23 cellular contexts compared by ENCODE assay signal in the genomic region with DNA sequence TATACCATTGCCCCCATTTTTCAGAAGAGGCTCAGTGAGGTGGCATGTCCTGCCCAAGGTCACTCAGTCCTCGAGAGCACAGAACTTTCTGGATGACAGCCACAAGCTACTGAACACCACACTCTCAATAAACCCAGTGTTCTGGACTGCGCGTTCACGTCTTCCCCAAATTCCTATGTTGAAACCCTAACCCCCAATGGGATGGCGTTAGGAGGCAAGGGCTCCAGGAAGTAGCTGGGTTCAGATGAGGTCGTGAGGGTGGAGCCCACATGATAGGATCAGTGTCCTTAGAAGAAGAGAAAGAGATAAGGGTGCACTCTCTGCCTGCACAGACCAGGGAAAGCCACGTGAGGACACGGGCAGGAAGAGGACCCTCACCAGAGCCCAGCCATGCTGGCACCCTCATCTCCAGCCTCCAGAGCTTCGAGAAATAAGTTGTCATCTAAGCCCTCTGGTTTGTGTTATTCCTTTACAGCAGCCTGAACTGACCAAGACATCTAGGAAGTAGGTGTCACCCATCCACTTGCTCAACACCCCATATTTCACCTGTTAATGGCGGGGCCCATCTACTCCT.
A peak's percentile ranks its signal among the peaks of the same experiment; 100 is the strongest.
DNase-seq lines count a peak whose midpoint lies in the region; ATAC-seq and TF ChIP-seq lines count a peak whose summit lies in the region.
"Had no signal": no experiment of that assay in that cellular context is flagged by ENCODE, and none has a peak within 500 bp of the region (broad histone marks: within the 10 kb centered on the region; RNA-seq: fewer than 3 reads in every experiment).

No MANE protein-coding gene starts in this region.

- CTCF ChIA-PET in RWPE1 (lab: Yijun Ruan, JAX), result interaction anchor here (1.7 kb wide), 1 partner anchor 10 kb away, joined by 5 read pairs; no protein-coding TSS in a partner anchor

- H3K9me3 Mint-ChIP-seq in stimulated activated memory B cell treated with anti-CD40 and anti-IgM and Interleukin-4, amounts not matched to agents 10 μg/mL and 1 μg/mL and 100 μg/mL, for 72 hours, result no peaks in the 10 kb centered on the region
- H3K9me3 Mint-ChIP-seq: activated CD4-positive, alpha-beta T cell treated with anti-CD3 and anti-CD28 coated beads, Interleukin-2, amount 10 ng/mL, durations not matched to agents 24 days and 14 days; naive B cell had no signal

- H3K36me3 ChIP-seq in left ventricle myocardium inferior, result no peaks in the 10 kb centered on the region
- no peaks in the 10 kb centered on the region for H3K36me3 ChIP-seq in colonic mucosa
- H3K36me3 ChIP-seq: BE2C, left lung, SJCRH30, transverse colon had no signal

- H3K36me3 Mint-ChIP-seq in stimulated activated memory B cell treated with anti-CD40 and anti-IgM and Interleukin-4, amounts not matched to agents 10 μg/mL and 1 μg/mL and 100 μg/mL, for 72 hours, result no peaks in the 10 kb centered on the region

- H3K27ac ChIP-seq in left ventricle myocardium inferior (replicated peaks) (no peak overlapping the region), RWPE1 (peak overlapping the region; percentile 88), colonic mucosa (no peak overlapping the region)
- H3K27ac ChIP-seq: left lung, SJCRH30, transverse colon had no signal

- H3K4me1 ChIP-seq in left ventricle myocardium inferior, result peaks cover 40% of the 10 kb centered on the region
- no peaks in the 10 kb centered on the region for H3K4me1 ChIP-seq in colonic mucosa
- H3K4me1 ChIP-seq: SJCRH30 had no signal

- H3K4me1 Mint-ChIP-seq in stimulated activated memory B cell treated with anti-CD40 and anti-IgM and Interleukin-4, amounts not matched to agents 10 μg/mL and 1 μg/mL and 100 μg/mL, for 72 hours, result peaks cover 23% of the 10 kb centered on the region

- ATAC-seq in Right ventricle myocardium superior (ENCODE audit: poor library complexity), result peak; percentile 28
- ATAC-seq in stimulated activated memory B cell treated with anti-CD40 and anti-IgM and Interleukin-4, amounts not matched to agents 10 μg/mL and 1 μg/mL and 100 μg/mL, for 72 hours, result no peak
- ATAC-seq: left lung, Panc1 had no signal

- DNase-seq in Right ventricle myocardium superior (no peak), left ventricle myocardium inferior (no peak), RWPE1 (ENCODE audit: low spot score) (no peak), erythroblast (lab: John Stamatoyannopoulos, UW) (peak; percentile 44 to 70), colonic mucosa (no peak)
- no peak for DNase-seq in activated naive CD4-positive, alpha-beta T cell (lab: John Stamatoyannopoulos, UW)
- no peak for DNase-seq in activated CD4-positive, CD25-positive, alpha-beta regulatory T cell (lab: John Stamatoyannopoulos, UW)
- DNase-seq: ACHN; activated CD4-positive, alpha-beta T cell treated with anti-CD3 and anti-CD28 coated beads, Interleukin-2, amount 10 ng/mL, durations not matched to agents 24 days and 14 days; activated naive CD4-positive, alpha-beta T cell treated with anti-CD3 and anti-CD28 coated beads, Interleukin-2, amount 50 U/mL, for 16 hours; amniotic stem cell; BE2C; DMS53; left lung; naive B cell; NCI-H510A treated with DMSO at 0.1 percent for 48 hours; NK-92 treated with Interleukin-12 subunit alpha and Interleukin-12 subunit beta, amount 100 ng/mL, for 24 hours; SJCRH30; stimulated activated CD4-positive, alpha-beta T cell treated with anti-CD3 and anti-CD28 coated beads, Interleukin-1b, Interleukin-23, amount 100 ng/mL, for 48 hours; transverse colon had no signal

- no peak overlapping the region for H3K4me3 Mint-ChIP-seq in stimulated activated memory B cell treated with anti-CD40 and anti-IgM and Interleukin-4, amounts not matched to agents 10 μg/mL and 1 μg/mL and 100 μg/mL, for 72 hours
- H3K4me3 Mint-ChIP-seq: activated CD4-positive, alpha-beta T cell treated with anti-CD3 and anti-CD28 coated beads, Interleukin-2, amount 10 ng/mL, durations not matched to agents 24 days and 14 days; naive B cell had no signal

- TF ChIP-seq CTCF in left ventricle myocardium inferior (IDR thresholded peaks at IDR 0.05; ENCODE audit: borderline replicate concordance) (no peak), RWPE1 (conservative IDR thresholded peaks at IDR 0.05; ENCODE audit: low read depth) (no peak), colonic mucosa (IDR thresholded peaks at IDR 0.05) (no peak)

- peaks cover 23% of the 10 kb centered on the region for H3K27me3 Mint-ChIP-seq in stimulated activated memory B cell treated with anti-CD40 and anti-IgM and Interleukin-4, amounts not matched to agents 10 μg/mL and 1 μg/mL and 100 μg/mL, for 72 hours

- intact Hi-C loops in Right ventricle myocardium superior (cut with DNase I), result no loop called here
- intact Hi-C loops in left ventricle myocardium inferior (cut with micrococcal nuclease), result no loop called here
- intact Hi-C loops in colonic mucosa (cut with DNase I), result no loop called here

- H3K4me3 ChIP-seq in left ventricle myocardium inferior, result no peak overlapping the region
- H3K4me3 ChIP-seq in colonic mucosa, result no peak overlapping the region
- H3K4me3 ChIP-seq: left lung, SJCRH30, smooth muscle cell, transverse colon had no signal

- H3K27me3 ChIP-seq in left ventricle myocardium inferior (ENCODE audit: low read depth) (peaks cover 46% of the 10 kb centered on the region), colonic mucosa (no peaks in the 10 kb centered on the region)
- H3K27me3 ChIP-seq: BE2C, left lung, transverse colon had no signal

- no peaks in the 10 kb centered on the region for H3K9me3 ChIP-seq in left ventricle myocardium inferior (replicated peaks)
- H3K9me3 ChIP-seq in colonic mucosa, result no peaks in the 10 kb centered on the region
- H3K9me3 ChIP-seq: BE2C, left lung, SJCRH30, transverse colon had no signal

- H3K27ac Mint-ChIP-seq in stimulated activated memory B cell treated with anti-CD40 and anti-IgM and Interleukin-4, amounts not matched to agents 10 μg/mL and 1 μg/mL and 100 μg/mL, for 72 hours, result peak overlapping the region; percentile 8
- H3K27ac Mint-ChIP-seq: activated CD4-positive, alpha-beta T cell treated with anti-CD3 and anti-CD28 coated beads, Interleukin-2, amount 10 ng/mL, durations not matched to agents 24 days and 14 days had no signal

- TF ChIP-seq POLR2A in erythroblast (IDR thresholded peaks at IDR 0.05; ENCODE audit: low read length), result no peak

- POLR2A ChIA-PET in RWPE1 (lab: Yijun Ruan, JAX; ENCODE audit: low non-redundant PET), result no interaction called here

- no peak overlapping the region for H3K9ac ChIP-seq in colonic mucosa (ENCODE audit: low read depth in 2 of 2, low read length in 2 of 2)

Comparison
In these comparisons a context has a peak if more than half of its experiments do, and no peak if none do; other contexts are left out.
1. DNase-seq: peak in erythroblast (2 of 2); none in Right ventricle myocardium superior (single experiment), left ventricle myocardium inferior (single experiment), RWPE1 (single experiment), activated naive CD4-positive, alpha-beta T cell (0 of 4), colonic mucosa (single experiment) and activated CD4-positive, CD25-positive, alpha-beta regulatory T cell (0 of 4).